In the genomic region with DNA sequence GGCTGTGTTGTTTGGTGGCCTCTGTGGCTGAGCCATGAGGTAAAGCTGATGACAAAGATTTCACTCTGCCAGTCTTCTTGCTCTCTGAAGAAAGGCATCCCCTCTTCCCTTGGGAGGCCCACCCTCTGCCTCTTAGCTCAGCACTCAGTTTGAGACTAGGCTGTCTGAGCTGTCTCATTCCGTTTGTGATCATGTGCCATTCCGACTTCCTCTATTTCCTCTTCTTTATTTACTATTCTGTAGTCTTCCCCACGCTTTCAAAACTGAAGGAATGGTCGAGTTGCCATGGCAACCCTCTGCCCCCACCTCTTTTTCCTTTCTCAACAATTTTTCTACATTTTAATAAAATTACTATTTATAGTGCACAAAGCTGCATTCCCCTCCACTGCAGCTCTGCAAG, we compare ENCODE assay signal across 1 cellular context.
TF ChIP-seq lines count a peak whose summit lies in the region.

No MANE protein-coding gene starts in this region.

TF ChIP-seq in WTC11, 78 proteins besides CTCF, POLR2A, EP300 and RAD21 (continued from another document):
- TF ChIP-seq, protein P1, sequence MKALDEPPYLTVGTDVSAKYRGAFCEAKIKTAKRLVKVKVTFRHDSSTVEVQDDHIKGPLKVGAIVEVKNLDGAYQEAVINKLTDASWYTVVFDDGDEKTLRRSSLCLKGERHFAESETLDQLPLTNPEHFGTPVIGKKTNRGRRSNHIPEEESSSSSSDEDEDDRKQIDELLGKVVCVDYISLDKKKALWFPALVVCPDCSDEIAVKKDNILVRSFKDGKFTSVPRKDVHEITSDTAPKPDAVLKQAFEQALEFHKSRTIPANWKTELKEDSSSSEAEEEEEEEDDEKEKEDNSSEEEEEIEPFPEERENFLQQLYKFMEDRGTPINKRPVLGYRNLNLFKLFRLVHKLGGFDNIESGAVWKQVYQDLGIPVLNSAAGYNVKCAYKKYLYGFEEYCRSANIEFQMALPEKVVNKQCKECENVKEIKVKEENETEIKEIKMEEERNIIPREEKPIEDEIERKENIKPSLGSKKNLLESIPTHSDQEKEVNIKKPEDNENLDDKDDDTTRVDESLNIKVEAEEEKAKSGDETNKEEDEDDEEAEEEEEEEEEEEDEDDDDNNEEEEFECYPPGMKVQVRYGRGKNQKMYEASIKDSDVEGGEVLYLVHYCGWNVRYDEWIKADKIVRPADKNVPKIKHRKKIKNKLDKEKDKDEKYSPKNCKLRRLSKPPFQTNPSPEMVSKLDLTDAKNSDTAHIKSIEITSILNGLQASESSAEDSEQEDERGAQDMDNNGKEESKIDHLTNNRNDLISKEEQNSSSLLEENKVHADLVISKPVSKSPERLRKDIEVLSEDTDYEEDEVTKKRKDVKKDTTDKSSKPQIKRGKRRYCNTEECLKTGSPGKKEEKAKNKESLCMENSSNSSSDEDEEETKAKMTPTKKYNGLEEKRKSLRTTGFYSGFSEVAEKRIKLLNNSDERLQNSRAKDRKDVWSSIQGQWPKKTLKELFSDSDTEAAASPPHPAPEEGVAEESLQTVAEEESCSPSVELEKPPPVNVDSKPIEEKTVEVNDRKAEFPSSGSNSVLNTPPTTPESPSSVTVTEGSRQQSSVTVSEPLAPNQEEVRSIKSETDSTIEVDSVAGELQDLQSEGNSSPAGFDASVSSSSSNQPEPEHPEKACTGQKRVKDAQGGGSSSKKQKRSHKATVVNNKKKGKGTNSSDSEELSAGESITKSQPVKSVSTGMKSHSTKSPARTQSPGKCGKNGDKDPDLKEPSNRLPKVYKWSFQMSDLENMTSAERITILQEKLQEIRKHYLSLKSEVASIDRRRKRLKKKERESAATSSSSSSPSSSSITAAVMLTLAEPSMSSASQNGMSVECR (CRISPR knock-in tag; IDR thresholded peaks at IDR 0.05; ENCODE audit: borderline replicate concordance): no peak
- no peak for TF ChIP-seq PRRX2 (CRISPR knock-in tag; IDR thresholded peaks at IDR 0.05)
